In the genomic region with DNA sequence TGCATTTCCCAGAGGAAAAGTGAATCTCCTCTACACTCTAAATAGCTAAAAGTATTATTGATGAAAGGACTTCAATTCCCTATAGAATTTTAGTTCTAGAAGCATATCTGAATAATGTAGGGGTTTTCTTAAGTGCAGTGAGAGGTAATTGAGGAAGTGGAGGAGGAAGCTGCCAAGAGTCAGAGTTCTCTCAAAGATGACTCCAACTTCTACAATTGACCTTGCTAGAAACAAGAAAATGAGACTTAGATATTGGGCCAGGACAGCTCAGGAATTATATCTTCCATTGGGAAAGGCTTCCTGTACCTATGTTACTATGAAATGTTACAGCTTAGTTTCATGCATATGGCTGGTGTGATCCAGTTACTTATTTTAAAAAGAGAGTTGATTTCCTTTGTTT, we compare ENCODE assay signal across 26 cellular contexts. TPM values are rescaled to one million over a fixed set of nuclear protein-coding genes. Genes with fewer than 3 reads are reported as not detected.
DNase-seq lines count a peak whose midpoint lies in the region; ATAC-seq lines count a peak whose summit lies in the region.
"Had no signal": no experiment of that assay in that cellular context is flagged by ENCODE, and none has a peak within 500 bp of the region (broad histone marks: within the 10 kb centered on the region; RNA-seq: fewer than 3 reads in every experiment).

No MANE protein-coding gene starts in this region.

- ATAC-seq in GM21737 (IDR thresholded peaks at IDR 0.05; ENCODE audit: unreplicated experiment): no peak
- ATAC-seq: activated CD4-positive, alpha-beta T cell treated with anti-CD3 and anti-CD28 coated beads for 36 hours; effector memory CD8-positive, alpha-beta T cell; left lung; psoas muscle had no signal

- DNase-seq in CD1c-positive myeloid dendritic cell (ENCODE audit: extremely low spot score) (peak; percentile 30), KG1 (lab: John Stamatoyannopoulos, UW) (peak; percentile 35), OCI-M1 (lab: John Stamatoyannopoulos, UW) (peak; percentile 65), dermis blood vessel endothelial cell (peak; percentile 59), cortex of kidney (lab: John Stamatoyannopoulos, UW) (no peak)
- DNase-seq in stimulated activated CD4-positive, alpha-beta T cell treated with anti-CD3 and anti-CD28 coated beads, Interleukin-15, amount 100 ng/mL, for 24 hours: no peak
- no peak for DNase-seq in activated T-cell treated with anti-CD3 and anti-CD28 coated beads, Interleukin-2, amount 50 U/mL, for 48 hours
- DNase-seq: activated CD4-positive, alpha-beta T cell treated with anti-CD3 and anti-CD28 coated beads for 36 hours; activated effector memory CD4-positive, alpha-beta T cell treated with anti-CD3 and anti-CD28 coated beads, Interleukin-2, amount 50 U/mL, for 16 hours; CD4-positive, alpha-beta memory T cell; colonic mucosa; effector memory CD8-positive, alpha-beta T cell; erythroblast; H7; left lung; NCI-H146; NCI-H446; NCI-H748 treated with DMSO at 0.1 percent for 48 hours; occipital lobe; psoas muscle; sigmoid colon; stimulated activated CD4-positive, alpha-beta T cell treated with anti-CD3 and anti-CD28 coated beads, Interleukin-12 subunit alpha, Interleukin-12 subunit beta, amount 100 ng/mL, for 4 hours; stimulated activated CD4-positive, alpha-beta T cell treated with anti-CD3 and anti-CD28 coated beads, Interleukin-4, amount 100 ng/mL, for 24 hours; T-helper 2 cell; trophoblast cell had no signal

RNA-seq across cellular contexts. Expression of a gene that starts 10.4 kb away (rescaled TPM):
- 99.4 and 122 TPM in 2 replicates for total RNA-seq in dermis blood vessel endothelial cell

Comparison
In these comparisons a context has a peak if more than half of its experiments do, and no peak if none do; other contexts are left out.
1. DNase-seq: peak in CD1c-positive myeloid dendritic cell (single experiment), KG1 (single experiment), OCI-M1 (single experiment) and dermis blood vessel endothelial cell (single experiment); none in stimulated activated CD4-positive, alpha-beta T cell treated with anti-CD3 and anti-CD28 coated beads, Interleukin-15, amount 100 ng/mL, for 24 hours (single experiment), activated T-cell treated with anti-CD3 and anti-CD28 coated beads, Interleukin-2, amount 50 U/mL, for 48 hours (0 of 2) and cortex of kidney (single experiment).